Comparison of ENCODE assay signal across 8 cellular contexts in genomic region chr3:177679568-177680441, GRCh38.
A peak's percentile ranks its signal among the peaks of the same experiment; 100 is the strongest.
DNase-seq lines count a peak whose midpoint lies in the region; ATAC-seq, FAIRE-seq and TF ChIP-seq lines count a peak whose summit lies in the region.

No MANE protein-coding gene starts in this region.

- no peak overlapping the region for H3K4me3 ChIP-seq in mesenchymal stem cell (ENCODE audit: insufficient read depth in 1 of 2, low read depth in 1 of 2, low read length in 2 of 2)

- peak overlapping the region; percentile 14 for H3K27ac ChIP-seq in mesenchymal stem cell (ENCODE audit: low read length, poor library complexity, severe bottlenecking)

- H2AFZ ChIP-seq in mesenchymal stem cell (ENCODE audit: low read depth, low read length): no peak overlapping the region

- no peak overlapping the region for H3K14ac ChIP-seq in mesenchymal stem cell (ENCODE audit: low read length in 2 of 2)

- H4K91ac ChIP-seq in mesenchymal stem cell (ENCODE audit: low read length): no peak overlapping the region

- H3K18ac ChIP-seq in mesenchymal stem cell (ENCODE audit: low read depth in 1 of 2, low read length in 2 of 2): peak overlapping the region in 1 of 2 experiments; percentile 34

- intact Hi-C loops in activated CD4-positive, alpha-beta memory T cell treated with anti-CD3 and anti-CD28 coated beads for 36 hours (cut with micrococcal nuclease): loop anchor here (1.0 to 5.0 kb wide), 5 partner anchors 81 to 483 kb away; partner anchors contain the start of gene TBL1XR1

- H2BK5ac ChIP-seq in mesenchymal stem cell (ENCODE audit: low read depth, low read length, poor library complexity, severe bottlenecking): no peak overlapping the region

- H2BK120ac ChIP-seq in mesenchymal stem cell (ENCODE audit: low read depth, low read length): no peak overlapping the region

- peak overlapping the region in 1 of 2 experiments; percentile 58 for H3K4ac ChIP-seq in mesenchymal stem cell (ENCODE audit: low read depth in 1 of 2, low read length in 2 of 2)

- peaks cover 21% of the 10 kb centered on the region for H3K4me1 Mint-ChIP-seq in activated CD4-positive, alpha-beta memory T cell treated with anti-CD3 and anti-CD28 coated beads for 36 hours (ENCODE audit: low read depth)

- no peaks in the 10 kb centered on the region for H3K27me3 Mint-ChIP-seq in activated CD4-positive, alpha-beta memory T cell treated with anti-CD3 and anti-CD28 coated beads for 36 hours

- H3K27me3 ChIP-seq in mesenchymal stem cell (ENCODE audit: control insufficient read depth in 1 of 2, insufficient read depth in 1 of 2, low read length in 2 of 2): no peaks in the 10 kb centered on the region

- no peak overlapping the region for H2BK15ac ChIP-seq in mesenchymal stem cell (ENCODE audit: low read depth, poor library complexity, severe bottlenecking)

- FAIRE-seq in frontal cortex (lab: Jason Lieb, UNC) (no peak), GM12891 (lab: Jason Lieb, UNC) (no peak)

- DNase-seq in activated CD4-positive, alpha-beta memory T cell treated with anti-CD3 and anti-CD28 coated beads for 36 hours: peak; percentile 64
- DNase-seq in mesenchymal stem cell (peak; percentile 54), NCI-H1436 (lab: John Stamatoyannopoulos, UW) (no peak), frontal cortex (ENCODE audit: low spot score in 2 of 2) (no peak), SHP77 treated with DMSO at 0.1 percent for 48 hours (lab: John Stamatoyannopoulos, UW) (no peak), GM12891 (ENCODE audit: insufficient read length, low spot score) (no peak)

- H3K4me2 ChIP-seq in mesenchymal stem cell (ENCODE audit: low read length, poor library complexity, severe bottlenecking): no peak overlapping the region

- WGBS in mesenchymal stem cell: 14% methylated on average over 5 of the region's 5 CpGs

- H3K9ac ChIP-seq in mesenchymal stem cell (ENCODE audit: low read length): peak overlapping the region; percentile 25

- H3K27ac Mint-ChIP-seq in activated CD4-positive, alpha-beta memory T cell treated with anti-CD3 and anti-CD28 coated beads for 36 hours: peak overlapping the region; percentile 69

- ATAC-seq in GM18502 (IDR thresholded peaks at IDR 0.05; ENCODE audit: poor library complexity, unreplicated experiment) (peak; percentile 84), HG02870 (IDR thresholded peaks at IDR 0.05; ENCODE audit: unreplicated experiment) (peak; percentile 65)

- no peak overlapping the region for H3K23ac ChIP-seq in mesenchymal stem cell (ENCODE audit: low read length in 2 of 2)

- POLR2A ChIA-PET in activated CD4-positive, alpha-beta memory T cell treated with anti-CD3 and anti-CD28 coated beads for 36 hours (lab: Charles Lee): interaction anchor here (0.6 to 0.8 kb wide), 2 partner anchors 55 to 106 kb away, joined by 3 to 5 read pairs; no protein-coding TSS in a partner anchor

- CTCF ChIA-PET in activated CD4-positive, alpha-beta memory T cell treated with anti-CD3 and anti-CD28 coated beads for 36 hours (lab: Charles Lee): no interaction called here

- no peak for TF ChIP-seq POLR2A in GM12891 (IDR thresholded peaks at IDR 0.05; ENCODE audit: low read depth, low read length)

- no peak overlapping the region for H4K8ac ChIP-seq in mesenchymal stem cell (ENCODE audit: low read length)

- H3K4me3 Mint-ChIP-seq in activated CD4-positive, alpha-beta memory T cell treated with anti-CD3 and anti-CD28 coated beads for 36 hours: no peak overlapping the region

- H3K36me3 Mint-ChIP-seq in activated CD4-positive, alpha-beta memory T cell treated with anti-CD3 and anti-CD28 coated beads for 36 hours: no peaks in the 10 kb centered on the region

- H3K9me3 Mint-ChIP-seq in activated CD4-positive, alpha-beta memory T cell treated with anti-CD3 and anti-CD28 coated beads for 36 hours: no peaks in the 10 kb centered on the region

- H3K36me3 ChIP-seq in mesenchymal stem cell (ENCODE audit: control insufficient read depth in 1 of 2, insufficient read depth in 2 of 2, low read depth in 1 of 2, low read length in 2 of 2): no peaks in the 10 kb centered on the region

- peaks cover 2% of the 10 kb centered on the region for H3K4me1 ChIP-seq in mesenchymal stem cell (ENCODE audit: control insufficient read depth, insufficient read depth, low read depth, low read length)

- H2AK5ac ChIP-seq in mesenchymal stem cell (ENCODE audit: low read length, severe bottlenecking): peak overlapping the region; percentile 62

- no peaks in the 10 kb centered on the region for H3K9me3 ChIP-seq in mesenchymal stem cell (ENCODE audit: control insufficient read depth, low read length)

- H3K79me1 ChIP-seq in mesenchymal stem cell (replicated peaks; ENCODE audit: low read length, poor library complexity, severe bottlenecking): no peaks in the 10 kb centered on the region

- H2BK12ac ChIP-seq in mesenchymal stem cell (ENCODE audit: low read length in 2 of 2): peak overlapping the region in 1 of 2 experiments; percentile 51

TF ChIP-seq in GM12891, 5 proteins besides CTCF, POLR2A, EP300 and RAD21:
- TF ChIP-seq PAX5 (IDR thresholded peaks at IDR 0.05; ENCODE audit: insufficient read depth, low read length, severe bottlenecking) (no peak), TAF1 (IDR thresholded peaks at IDR 0.05; ENCODE audit: low read depth, low read length) (no peak), SPI1 (IDR thresholded peaks at IDR 0.05; ENCODE audit: low read depth, low read length) (no peak), POU2F2 (IDR thresholded peaks at IDR 0.05; ENCODE audit: low read depth, low read length) (no peak), POLR2AphosphoS5 (IDR thresholded peaks at IDR 0.05; ENCODE audit: low read depth, low read length) (no peak)
TF ChIP-seq in GM12891: peak in this region for 0.

Comparison
In these comparisons a context has a peak if more than half of its experiments do, and no peak if none do; other contexts are left out.
1. DNase-seq: peak in activated CD4-positive, alpha-beta memory T cell treated with anti-CD3 and anti-CD28 coated beads for 36 hours (single experiment) and mesenchymal stem cell (single experiment); none in NCI-H1436 (single experiment), frontal cortex (0 of 2), SHP77 treated with DMSO at 0.1 percent for 48 hours (single experiment) and GM12891 (single experiment).